ENCODE assay signal across 30 cellular contexts in the genomic region with DNA sequence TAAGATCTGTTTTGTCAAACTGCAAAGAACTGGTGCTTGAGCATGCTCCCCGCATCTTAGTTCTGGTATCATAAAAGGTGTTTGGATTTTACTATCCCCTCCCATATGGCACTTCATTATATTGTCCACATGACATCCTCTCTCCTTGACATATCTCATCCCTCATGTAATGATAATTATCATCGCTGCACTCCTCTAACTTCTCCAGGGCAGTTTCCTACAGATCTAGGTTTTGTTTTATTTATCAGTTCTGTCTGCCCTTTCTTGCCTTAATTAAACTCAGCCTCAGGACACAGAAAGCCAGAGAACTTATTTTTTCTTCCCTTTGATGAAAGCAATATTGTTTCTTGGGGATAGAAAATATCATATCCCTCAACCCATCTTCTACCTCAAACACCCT.
"Had no signal": no experiment of that assay in that cellular context is flagged by ENCODE, and none has a peak within 500 bp of the region (broad histone marks: within the 10 kb centered on the region; RNA-seq: fewer than 3 reads in every experiment).

No MANE protein-coding gene starts in this region.

- ATAC-seq: activated naive CD4-positive, alpha-beta T cell treated with anti-CD3 and anti-CD28 coated beads, Interleukin-2, amount 50 U/mL, for 72 hours; activated naive CD8-positive, alpha-beta T cell treated with anti-CD3 and anti-CD28 coated beads, Interleukin-2, amount 50 U/mL, for 24 hours; activated T-cell treated with anti-CD3 and anti-CD28 coated beads, Interleukin-2, amount 50 U/mL, for 4 hours; activated T-cell treated with anti-CD3 and anti-CD28 coated beads, Interleukin-2, amount 50 U/mL, for 72 hours; activated T-helper 17 cell treated with anti-CD3 and anti-CD28 coated beads, Interleukin-2, amount 50 U/mL, for 72 hours; body of pancreas had no signal

- DNase-seq: activated effector memory CD4-positive, alpha-beta T cell treated with anti-CD3 and anti-CD28 coated beads, Interleukin-2, amount 50 U/mL, for 16 hours; activated effector memory CD4-positive, alpha-beta T cell treated with Interleukin-2 at 50 U/mL for 16 hours; activated gamma-delta T cell; activated gamma-delta T cell treated with Interleukin-2 at 50 U/mL for 16 hours; activated naive CD4-positive, alpha-beta T cell; activated naive CD4-positive, alpha-beta T cell treated with anti-CD3 and anti-CD28 coated beads for 36 hours; activated naive CD4-positive, alpha-beta T cell treated with anti-CD3 and anti-CD28 coated beads, Interleukin-2, amount 10 ng/mL, durations not matched to agents 7 days and 5 days; activated naive CD4-positive, alpha-beta T cell treated with anti-CD3 and anti-CD28 coated beads, Interleukin-2, amount 50 U/mL, for 16 hours; activated naive CD4-positive, alpha-beta T cell treated with Interleukin-2 at 50 U/mL for 16 hours; activated naive CD8-positive, alpha-beta T cell treated with anti-CD3 and anti-CD28 coated beads for 36 hours; activated naive CD8-positive, alpha-beta T cell treated with anti-CD3 and anti-CD28 coated beads, Interleukin-2, amount 10 ng/mL, durations not matched to agents 7 days and 5 days; activated naive CD8-positive, alpha-beta T cell treated with anti-CD3 and anti-CD28 coated beads, Interleukin-2, amount 50 U/mL, for 24 hours; activated T-cell treated with anti-CD3 and anti-CD28 coated beads, Interleukin-2, amount 50 U/mL, for 4 hours; activated T-cell treated with anti-CD3 and anti-CD28 coated beads, Interleukin-2, amount 50 U/mL, for 48 hours; activated T-cell treated with anti-CD3 and anti-CD28 coated beads, Interleukin-2, amount 50 U/mL, for 72 hours; adrenal gland; amniotic stem cell; amygdala; anterior cingulate cortex; aorta; body of pancreas; brain microvascular endothelial cell; caudate nucleus; central memory CD4-positive, alpha-beta T cell; cerebellar nuclear complex had no signal

- H3K27ac ChIP-seq: adrenal gland, ascending aorta, body of pancreas, brain microvascular endothelial cell, breast epithelium, cardiac muscle cell had no signal

- H3K9me3 ChIP-seq: adrenal gland, ascending aorta, body of pancreas, breast epithelium had no signal

- H3K4me3 ChIP-seq: adrenal gland, ascending aorta, body of pancreas, breast epithelium, cardiac muscle cell had no signal

- H3K27me3 ChIP-seq: adrenal gland, ascending aorta, body of pancreas, brain microvascular endothelial cell, breast epithelium, cardiac muscle cell had no signal

- H3K4me1 ChIP-seq: adrenal gland, ascending aorta, body of pancreas, breast epithelium had no signal

- H3K36me3 ChIP-seq: adrenal gland, ascending aorta, brain microvascular endothelial cell, breast epithelium, cardiac muscle cell had no signal
